24 cellular contexts compared by ENCODE assay signal in the genomic region with DNA sequence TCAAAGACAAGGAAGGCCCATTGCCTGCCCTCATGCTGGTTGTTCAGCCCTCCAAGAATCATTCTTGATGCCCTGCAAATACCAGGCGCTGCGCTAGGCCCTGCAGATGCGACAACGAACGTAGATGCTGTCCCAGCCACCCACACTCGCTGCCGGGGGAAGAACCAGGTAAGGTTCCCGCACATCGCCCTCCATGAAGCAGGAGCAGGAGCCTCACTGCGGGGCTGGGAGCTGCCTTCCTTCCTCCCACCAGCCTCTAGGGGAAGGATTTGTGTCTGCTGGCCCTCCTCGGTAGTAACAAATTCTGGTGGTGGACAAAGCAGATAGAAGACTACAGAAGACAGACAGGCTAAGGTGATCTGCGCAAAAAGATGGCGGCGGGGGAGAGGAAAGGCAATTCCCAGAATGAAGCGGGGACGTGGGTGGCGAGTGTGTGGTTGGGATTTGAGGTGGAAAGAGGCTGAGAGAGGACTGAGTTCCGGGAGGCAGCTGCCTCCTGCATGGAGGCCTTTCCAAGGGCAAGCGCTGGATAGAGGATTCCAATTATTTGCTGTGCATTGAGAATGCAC. TPM values are rescaled to one million over a fixed set of nuclear protein-coding genes. Genes with fewer than 3 reads are reported as not detected.
DNase-seq lines count a peak whose midpoint lies in the region; ATAC-seq, FAIRE-seq and TF ChIP-seq lines count a peak whose summit lies in the region.
"Had no signal": no experiment of that assay in that cellular context is flagged by ENCODE, and none has a peak within 500 bp of the region (broad histone marks: within the 10 kb centered on the region; RNA-seq: fewer than 3 reads in every experiment).

No MANE protein-coding gene starts in this region.

- TF ChIP-seq POLR2A in GM12878 (IDR thresholded peaks at IDR 0.05; ENCODE audit: low read depth, low read length): no peak

- in situ Hi-C loops in GM12878 (cut with MboI): loop anchor here (5.0 kb wide), 1 partner anchor 42 kb away; no protein-coding TSS in a partner anchor

- RAD21 ChIA-PET in GM12878 (lab: Charles Lee; ENCODE audit: unreplicated experiment): interaction anchor here (0.8 to 22.2 kb wide), 6 partner anchors 18 to 40 kb away, joined by 3 to 400 read pairs (median 20); a partner anchor contains a TSS

- no peak for FAIRE-seq in GM12878 (lab: Jason Lieb, UNC)
- FAIRE-seq: endothelial cell of umbilical vein had no signal

- H3K4me2 ChIP-seq in GM12878 (ENCODE audit: control insufficient read depth, insufficient read depth): peak overlapping the region; percentile 87
- H3K4me2 ChIP-seq: KMS-11 had no signal

- DNase-seq in Right ventricle myocardium superior: peak; percentile 17
- no peak for DNase-seq in Right ventricle myocardium inferior (ENCODE audit: missing footprints)
- DNase-seq in GM12878 (ENCODE audit: low read depth, low spot score): no peak
- no peak for DNase-seq in stimulated activated naive CD8-positive, alpha-beta T cell treated with anti-CD3 and anti-CD28 coated beads, Interleukin-15, amount 100 ng/mL, for 72 hours
- DNase-seq in NCI-H748 treated with DMSO at 0.1 percent for 48 hours (lab: John Stamatoyannopoulos, UW): no peak
- DNase-seq: activated naive CD4-positive, alpha-beta T cell; anterior cingulate cortex; C1 segment of cervical spinal cord; glutamatergic neuron; mammary epithelial cell; MV-4-11; occipital lobe; SHP77; SW 1271; upper lobe of right lung had no signal

- H2AFZ ChIP-seq in GM12878 (ENCODE audit: control insufficient read depth, low read depth, low read length): no peak overlapping the region

- H3K9me3 ChIP-seq in GM12878 (replicated peaks; ENCODE audit: control insufficient read depth, insufficient read depth, low read length): no peaks in the 10 kb centered on the region
- H3K9me3 ChIP-seq: upper lobe of right lung had no signal

- H3K9ac ChIP-seq in GM12878 (ENCODE audit: control insufficient read depth, insufficient read depth, low read length): peak overlapping the region; percentile 94
- H3K9ac ChIP-seq: KMS-11 had no signal

- WGBS in GM12878 (ENCODE audit: insufficient coverage, insufficient replicate concordance, low lambda C conversion rate, missing lambda C conversion rate): 2% methylated on average over 19 of the region's 19 CpGs

- H3K4me1 Mint-ChIP-seq in stimulated activated naive CD8-positive, alpha-beta T cell treated with anti-CD3 and anti-CD28 coated beads, Interleukin-15, amount 100 ng/mL, for 72 hours: peaks cover 81% of the 10 kb centered on the region

- no peak for TF ChIP-seq CTCF in GM12878 (IDR thresholded peaks at IDR 0.05 in 2 of 3, conservative IDR thresholded peaks at IDR 0.05 in 1 of 3; ENCODE audit: control insufficient read depth in 2 of 3, extremely low read depth in 1 of 3, insufficient read depth in 1 of 3, low read depth in 3 of 3, low read length in 3 of 3)

- intact Hi-C loops in Right ventricle myocardium superior (cut with DNase I) (no loop called here), Right ventricle myocardium inferior (cut with DNase I) (no loop called here), GM12878 (cut with micrococcal nuclease; ENCODE audit: unreplicated experiment) (loop anchor here (1.0 to 10.0 kb wide), 4 partner anchors 19 to 280 kb away; no protein-coding TSS in a partner anchor)

- CTCF ChIA-PET in GM12878 (lab: Yijun Ruan, JAX): interaction anchor here (0.6 to 28.4 kb wide), 5 partner anchors 11 to 43 kb away, joined by 3 to 372 read pairs (median 73); a partner anchor contains a TSS

- peaks cover 44% of the 10 kb centered on the region for H3K4me1 ChIP-seq in GM12878 (ENCODE audit: control insufficient read depth, insufficient read depth, low read length)
- H3K4me1 ChIP-seq: upper lobe of right lung had no signal

- peaks cover 60% of the 10 kb centered on the region for H3K79me2 ChIP-seq in GM12878 (ENCODE audit: control insufficient read depth, insufficient read depth, low read length)

- no peak for TF ChIP-seq EP300 in GM12878 (IDR thresholded peaks at IDR 0.05; ENCODE audit: borderline replicate concordance in 1 of 2, control insufficient read depth in 1 of 2, low read depth in 2 of 2, low read length in 2 of 2)

- no peaks in the 10 kb centered on the region for H4K20me1 ChIP-seq in GM12878 (ENCODE audit: control insufficient read depth, insufficient read depth)

- H3K9me3 Mint-ChIP-seq in stimulated activated naive CD8-positive, alpha-beta T cell treated with anti-CD3 and anti-CD28 coated beads, Interleukin-15, amount 100 ng/mL, for 72 hours: no peaks in the 10 kb centered on the region

- peak overlapping the region in 1 of 2 donors; percentile 97 for H3K27ac Mint-ChIP-seq in stimulated activated naive CD8-positive, alpha-beta T cell treated with anti-CD3 and anti-CD28 coated beads, Interleukin-15, amount 100 ng/mL, for 72 hours

- ATAC-seq in Right ventricle myocardium superior (ENCODE audit: poor library complexity): no peak
- no peak for ATAC-seq in Right ventricle myocardium inferior
- ATAC-seq in GM19035 (IDR thresholded peaks at IDR 0.05; ENCODE audit: unreplicated experiment): peak; percentile 4
- peak; percentile 1 for ATAC-seq in GM12878
- ATAC-seq in stimulated activated naive CD8-positive, alpha-beta T cell treated with anti-CD3 and anti-CD28 coated beads, Interleukin-15, amount 100 ng/mL, for 72 hours: no peak
- no peak for ATAC-seq in HG02678 (IDR thresholded peaks at IDR 0.05; ENCODE audit: unreplicated experiment)
- ATAC-seq: HCT116, upper lobe of right lung had no signal

- TF ChIP-seq RAD21 in GM12878 (IDR thresholded peaks at IDR 0.05; ENCODE audit: insufficient read depth, low read depth, low read length): no peak

- no peaks in the 10 kb centered on the region for H3K36me3 ChIP-seq in GM12878 (ENCODE audit: control insufficient read depth in 2 of 2, insufficient read depth in 2 of 2, low read length in 1 of 2)
- H3K36me3 ChIP-seq: cardiac muscle cell, upper lobe of right lung had no signal

- BruUV-seq in GM12878 (replicated peaks; lab: Mats Ljungman, UMichigan): no TSS peak

- no peaks in the 10 kb centered on the region for H3K27me3 ChIP-seq in GM12878 (replicated peaks in 1 of 2; ENCODE audit: control insufficient read depth in 2 of 2, insufficient read depth in 2 of 2, low read length in 1 of 2)
- H3K27me3 ChIP-seq: cardiac muscle cell, upper lobe of right lung had no signal

- peak overlapping the region; percentile 85 for H3K4me3 ChIP-seq in GM12878
- H3K4me3 ChIP-seq: cardiac muscle cell, upper lobe of right lung had no signal

- H3K27ac ChIP-seq in GM12878 (ENCODE audit: control insufficient read depth, insufficient read depth): peak overlapping the region; percentile 99
- H3K27ac ChIP-seq: cardiac muscle cell, KMS-11, upper lobe of right lung had no signal

- peak overlapping the region; percentile 73 to 82 for H3K4me3 Mint-ChIP-seq in stimulated activated naive CD8-positive, alpha-beta T cell treated with anti-CD3 and anti-CD28 coated beads, Interleukin-15, amount 100 ng/mL, for 72 hours

- no peaks in the 10 kb centered on the region for H3K27me3 Mint-ChIP-seq in stimulated activated naive CD8-positive, alpha-beta T cell treated with anti-CD3 and anti-CD28 coated beads, Interleukin-15, amount 100 ng/mL, for 72 hours

- POLR2A ChIA-PET in GM12878 (lab: Charles Lee): interaction anchor here (0.7 to 17.2 kb wide), 5 partner anchors 13 to 39 kb away, joined by 3 to 192 read pairs (median 12); a partner anchor contains a TSS

- SMC1A ChIA-PET in GM12878 (lab: Charles Lee; ENCODE audit: uncharacterized antibody, unreplicated experiment): interaction anchor here (19.5 to 21.6 kb wide), 3 partner anchors 20 to 40 kb away, joined by 248 to 411 read pairs (median 266); a partner anchor contains a TSS

TF ChIP-seq in GM12878, 131 proteins besides CTCF, POLR2A, EP300 and RAD21 (continues in another document):
- peak; percentile 87 for TF ChIP-seq YY1 (IDR thresholded peaks at IDR 0.05; ENCODE audit: low read depth, low read length)

RNA-seq across cellular contexts. Expression of a gene that starts 19.8 kb away (rescaled TPM):
- total RNA-seq in Right ventricle myocardium superior: not detected
- not detected for total RNA-seq in Right ventricle myocardium inferior
- 20.6 and 24.6 TPM in 2 replicates for total RNA-seq in GM12878 (2013; cell fraction: nucleolus; rRNA removed)
- 11.2 and 12.3 TPM in 2 replicates for total RNA-seq in GM12878 (2014; rRNA removed)
- 18.1 and 19.2 TPM in 2 replicates for total RNA-seq in GM12878 (2014; rRNA removed; fragmentation: Illumina TruSeq; extraction: Trizol)
- 26.8 and 30.1 TPM in 2 replicates for total RNA-seq in GM12878 (2021)
- polyA plus RNA-seq in GM12878 (2011; ENCODE audit: low read depth): 12.4 TPM
- polyA plus RNA-seq in GM12878 (2011; rRNA removed): 16.5 and 26.9 TPM in 2 replicates
- polyA plus RNA-seq in GM12878 (2011; cell fraction: cytosol; rRNA removed): 26.5 and 38.7 TPM in 2 replicates
- polyA plus RNA-seq in GM12878 (2011; cell fraction: nucleus; rRNA removed): 39.0 and 48.7 TPM in 2 replicates
- polyA plus RNA-seq in GM12878 (2012): 17.2 and 17.7 TPM in 2 replicates
- polyA plus RNA-seq in GM12878 (2014; fragmentation: Illumina TruSeq; extraction: Trizol): 20.4 and 24.4 TPM in 2 replicates
- 1 to 10 TPM; 2.1 to 5.5 TPM for polyA plus RNA-seq in GM12878 (2014; fragmentation: Nextera tagmentation; extraction: Ambion mirVana)
- 23.4 and 23.5 TPM in 2 replicates for polyA plus RNA-seq in GM12878 (2014; rRNA removed)
- polyA plus RNA-seq in GM12878 (2016; fragmentation: Nextera tagmentation; extraction: Ambion mirVana): 10 to 100 TPM; 12.6 to 13.2 TPM
- 60.8 and 66.5 TPM in 2 replicates for polyA minus RNA-seq in GM12878 (2011; rRNA and poly(A)+ RNA removed)
- 6.0 and 6.2 TPM in 2 replicates for polyA minus RNA-seq in GM12878 (2011; cell fraction: cytosol; rRNA and poly(A)+ RNA removed)
- 10.9 and 19.2 TPM in 2 replicates for polyA minus RNA-seq in GM12878 (2011; cell fraction: nucleus; rRNA and poly(A)+ RNA removed)
- total RNA-seq: cardiac muscle cell, Daoy, endothelial cell of umbilical vein, mammary epithelial cell, occipital lobe, renal cortical epithelial cell had no signal
- polyA plus RNA-seq: cardiac muscle cell, endothelial cell of umbilical vein, mammary epithelial cell had no signal

RNA-seq across cellular contexts. Expression of a gene that starts 51.0 kb away (rescaled TPM):
- total RNA-seq in Right ventricle myocardium superior (not detected), Right ventricle myocardium inferior (not detected), GM12878 (2014; rRNA removed) (not detected in 2 replicates), GM12878 (2014; rRNA removed; fragmentation: Illumina TruSeq; extraction: Trizol) (not detected in 2 replicates), GM12878 (2021) (0.19 TPM in 1 of 2 replicates, not detected in the other)
- total RNA-seq in GM12878 (2013; cell fraction: nucleolus; rRNA removed): 0.71 TPM in 1 of 2 replicates, not detected in the other
- not detected for polyA plus RNA-seq in GM12878 (2011; ENCODE audit: low read depth)
- polyA plus RNA-seq in GM12878 (2011; rRNA removed) (not detected in 2 replicates), GM12878 (2014; fragmentation: Illumina TruSeq; extraction: Trizol) (not detected in 2 replicates), GM12878 (2014; fragmentation: Nextera tagmentation; extraction: Ambion mirVana) (not detected), GM12878 (2014; rRNA removed) (0.22 TPM in 1 of 2 replicates, not detected in the other), GM12878 (2016; fragmentation: Nextera tagmentation; extraction: Ambion mirVana) (not detected)
- not detected in 2 replicates for polyA plus RNA-seq in GM12878 (2011; cell fraction: cytosol; rRNA removed)
- polyA plus RNA-seq in GM12878 (2011; cell fraction: nucleus; rRNA removed): not detected in 2 replicates
- polyA plus RNA-seq in GM12878 (2012): not detected in 2 replicates
- not detected in 2 replicates for polyA minus RNA-seq in GM12878 (2011; rRNA and poly(A)+ RNA removed)
- not detected in 2 replicates for polyA minus RNA-seq in GM12878 (2011; cell fraction: cytosol; rRNA and poly(A)+ RNA removed)
- not detected in 2 replicates for polyA minus RNA-seq in GM12878 (2011; cell fraction: nucleus; rRNA and poly(A)+ RNA removed)
- total RNA-seq: cardiac muscle cell, Daoy, endothelial cell of umbilical vein, HT1080, mammary epithelial cell, occipital lobe, renal cortical epithelial cell, upper lobe of right lung had no signal
- polyA plus RNA-seq: cardiac muscle cell, endothelial cell of umbilical vein, mammary epithelial cell had no signal

Comparison
In these comparisons a context has a peak if more than half of its experiments do, and no peak if none do; other contexts are left out.
1. ATAC-seq: peak in GM19035 (single experiment) and GM12878 (single experiment); none in Right ventricle myocardium superior (single experiment), Right ventricle myocardium inferior (single experiment), stimulated activated naive CD8-positive, alpha-beta T cell treated with anti-CD3 and anti-CD28 coated beads, Interleukin-15, amount 100 ng/mL, for 72 hours (single experiment) and HG02678 (single experiment).
2. RNA of a gene that starts 19.8 kb away (total RNA-seq): 11.2 to 30.1 TPM in GM12878; not detected in Right ventricle myocardium superior (single experiment) and not detected in Right ventricle myocardium inferior (single experiment); every median in the first group is over 10 times any median in the second.